In the genomic region with DNA sequence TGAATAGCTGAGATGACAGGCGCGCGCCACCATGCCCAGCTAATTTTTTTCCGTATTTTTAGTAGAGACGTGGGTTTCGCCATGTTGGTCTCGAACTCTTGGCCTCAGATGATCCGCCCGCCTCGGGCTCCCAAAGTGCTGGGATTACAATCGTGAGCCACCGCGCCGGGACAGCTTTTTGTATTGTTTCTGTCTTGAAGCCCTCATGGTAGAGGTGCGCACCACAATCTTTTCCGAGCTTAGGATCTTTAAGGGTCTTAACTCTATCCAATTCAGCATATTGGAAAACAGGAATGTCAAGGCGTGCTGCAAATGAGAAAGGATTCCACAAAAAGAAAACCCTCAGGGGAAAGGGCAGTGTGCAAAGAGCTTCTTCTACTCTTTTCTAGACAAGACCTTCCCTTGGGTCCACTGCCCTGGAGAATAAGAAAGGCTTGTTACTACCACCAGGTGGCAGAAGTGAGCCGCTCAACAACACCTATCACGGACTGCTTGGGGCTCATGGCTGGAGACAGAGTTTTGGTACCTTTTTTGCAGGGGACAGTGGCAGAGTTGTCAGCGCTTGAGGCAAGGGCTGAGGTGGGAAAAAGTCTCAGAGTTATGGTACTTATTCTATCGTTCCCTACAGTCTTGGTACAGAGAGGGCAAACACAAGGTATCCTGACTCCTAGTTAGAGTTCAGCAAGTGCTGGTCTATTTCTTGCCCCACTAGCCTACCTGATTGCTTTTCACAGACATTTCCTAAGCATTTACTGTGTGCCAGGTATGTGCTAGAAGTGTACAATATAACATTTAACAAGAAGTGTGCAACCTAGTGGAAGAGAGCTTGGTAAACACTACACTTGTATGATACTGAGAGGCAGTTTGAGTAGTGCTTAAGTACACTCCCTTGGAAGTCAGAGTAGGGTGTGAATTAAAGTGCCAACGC, we compare ENCODE assay signal across 8 cellular contexts. TPM values are rescaled to one million over a fixed set of nuclear protein-coding genes. Genes with fewer than 3 reads are reported as not detected.
DNase-seq lines count a peak whose midpoint lies in the region; ATAC-seq, FAIRE-seq and TF ChIP-seq lines count a peak whose summit lies in the region.

No MANE protein-coding gene starts in this region.

- peak; percentile 82 for FAIRE-seq in GM12892 (lab: Jason Lieb, UNC)

- no peak for TF ChIP-seq POLR2A in GM12892 (IDR thresholded peaks at IDR 0.05; ENCODE audit: low read depth, low read length)

- ATAC-seq in HG03135 (IDR thresholded peaks at IDR 0.05; ENCODE audit: unreplicated experiment) = peak; percentile 84

- DNase-seq in GM12892 (ENCODE audit: insufficient read length) = no peak
- DNase-seq in NCI-H446 treated with DMSO at 0.1 percent for 48 hours (lab: John Stamatoyannopoulos, UW) = peak; percentile 50
- DNase-seq in activated CD4-positive, CD25-positive, alpha-beta regulatory T cell treated with anti-CD3 and anti-CD28 coated beads, Interleukin-2, amount 50 U/mL, for 16 hours (ENCODE audit: low read depth, low spot score) = peak; percentile 68
- DNase-seq in central memory CD4-positive, alpha-beta T cell = peak; percentile 79
- DNase-seq in kidney glomerular epithelial cell (lab: John Stamatoyannopoulos, UW) = peak; percentile 69
- peak; percentile 81 to 84 for DNase-seq in stimulated activated CD4-positive, alpha-beta T cell treated with anti-CD3 and anti-CD28 coated beads, Interleukin-2, amount 100 ng/mL, for 48 hours
- DNase-seq in 8988T = no peak

RNA-seq across cellular contexts. Expression of a gene that starts 16.4 kb away (rescaled TPM):
- not detected for polyA plus RNA-seq in GM12892 (2012; ENCODE audit: missing spikeins)

RNA-seq across cellular contexts. Expression of a gene that starts 27.4 kb away (rescaled TPM):
- polyA plus RNA-seq in GM12892 (2012; ENCODE audit: missing spikeins) = 16.9 TPM

RNA-seq across cellular contexts. Expression of a gene that starts 31.2 kb away (rescaled TPM):
- 38.0 TPM for polyA plus RNA-seq in GM12892 (2012; ENCODE audit: missing spikeins)

RNA-seq across cellular contexts. Expression of a gene that starts 53.1 kb away (rescaled TPM):
- 35.2 TPM for polyA plus RNA-seq in GM12892 (2012; ENCODE audit: missing spikeins)

RNA-seq across cellular contexts. Expression of a gene that starts 57.3 kb away (rescaled TPM):
- polyA plus RNA-seq in GM12892 (2012; ENCODE audit: missing spikeins) = 1,026 TPM

Comparison
In these comparisons a context has a peak if more than half of its experiments do, and no peak if none do; other contexts are left out.
1. DNase-seq: peak in NCI-H446 treated with DMSO at 0.1 percent for 48 hours (single experiment), activated CD4-positive, CD25-positive, alpha-beta regulatory T cell treated with anti-CD3 and anti-CD28 coated beads, Interleukin-2, amount 50 U/mL, for 16 hours (single experiment), central memory CD4-positive, alpha-beta T cell (single experiment), kidney glomerular epithelial cell (single experiment) and stimulated activated CD4-positive, alpha-beta T cell treated with anti-CD3 and anti-CD28 coated beads, Interleukin-2, amount 100 ng/mL, for 48 hours (2 of 2); none in GM12892 (single experiment) and 8988T (single experiment).